Comparison of ENCODE assay signal across 1 cellular context in genomic region chrX:68588653-68589371, GRCh38.
TF ChIP-seq lines count a peak whose summit lies in the region.

No MANE protein-coding gene starts in this region.

TF ChIP-seq in K562, 482 proteins besides CTCF, POLR2A, EP300 and RAD21 (continued from another document):
- peak; percentile 56; the same call in 1 of the 2 replicates for TF ChIP-seq NFRKB (IDR thresholded peaks at IDR 0.05; ENCODE audit: low read depth)
- TF ChIP-seq ZFX (CRISPR knock-in tag; IDR thresholded peaks at IDR 0.05), result peak; percentile 48
- TF ChIP-seq, protein P1, sequence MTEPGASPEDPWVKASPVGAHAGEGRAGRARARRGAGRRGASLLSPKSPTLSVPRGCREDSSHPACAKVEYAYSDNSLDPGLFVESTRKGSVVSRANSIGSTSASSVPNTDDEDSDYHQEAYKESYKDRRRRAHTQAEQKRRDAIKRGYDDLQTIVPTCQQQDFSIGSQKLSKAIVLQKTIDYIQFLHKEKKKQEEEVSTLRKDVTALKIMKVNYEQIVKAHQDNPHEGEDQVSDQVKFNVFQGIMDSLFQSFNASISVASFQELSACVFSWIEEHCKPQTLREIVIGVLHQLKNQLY (CRISPR knock-in tag; conservative IDR thresholded peaks at IDR 0.05), result no peak
- no peak for TF ChIP-seq NR2F6 (CRISPR knock-in tag; IDR thresholded peaks at IDR 0.05)
- TF ChIP-seq, protein P2, sequence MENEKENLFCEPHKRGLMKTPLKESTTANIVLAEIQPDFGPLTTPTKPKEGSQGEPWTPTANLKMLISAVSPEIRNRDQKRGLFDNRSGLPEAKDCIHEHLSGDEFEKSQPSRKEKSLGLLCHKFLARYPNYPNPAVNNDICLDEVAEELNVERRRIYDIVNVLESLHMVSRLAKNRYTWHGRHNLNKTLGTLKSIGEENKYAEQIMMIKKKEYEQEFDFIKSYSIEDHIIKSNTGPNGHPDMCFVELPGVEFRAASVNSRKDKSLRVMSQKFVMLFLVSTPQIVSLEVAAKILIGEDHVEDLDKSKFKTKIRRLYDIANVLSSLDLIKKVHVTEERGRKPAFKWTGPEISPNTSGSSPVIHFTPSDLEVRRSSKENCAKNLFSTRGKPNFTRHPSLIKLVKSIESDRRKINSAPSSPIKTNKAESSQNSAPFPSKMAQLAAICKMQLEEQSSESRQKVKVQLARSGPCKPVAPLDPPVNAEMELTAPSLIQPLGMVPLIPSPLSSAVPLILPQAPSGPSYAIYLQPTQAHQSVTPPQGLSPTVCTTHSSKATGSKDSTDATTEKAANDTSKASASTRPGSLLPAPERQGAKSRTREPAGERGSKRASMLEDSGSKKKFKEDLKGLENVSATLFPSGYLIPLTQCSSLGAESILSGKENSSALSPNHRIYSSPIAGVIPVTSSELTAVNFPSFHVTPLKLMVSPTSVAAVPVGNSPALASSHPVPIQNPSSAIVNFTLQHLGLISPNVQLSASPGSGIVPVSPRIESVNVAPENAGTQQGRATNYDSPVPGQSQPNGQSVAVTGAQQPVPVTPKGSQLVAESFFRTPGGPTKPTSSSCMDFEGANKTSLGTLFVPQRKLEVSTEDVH (IDR thresholded peaks at IDR 0.05; ENCODE audit: low read depth, partially characterized antibody), result no peak
- peak; percentile 14; the same call in 1 of the 2 replicates for TF ChIP-seq DPF2 (IDR thresholded peaks at IDR 0.05)
- TF ChIP-seq RHOXF2B (CRISPR knock-in tag; conservative IDR thresholded peaks at IDR 0.05), result no peak
- TF ChIP-seq GATAD2A (IDR thresholded peaks at IDR 0.05), result no peak
- TF ChIP-seq CHD4 (IDR thresholded peaks at IDR 0.05; ENCODE audit: insufficient read depth, insufficient replicate concordance, low read depth, low read length, poor library complexity, severe bottlenecking), result no peak
- peak; percentile 46 for TF ChIP-seq TCF3 (CRISPR knock-in tag; IDR thresholded peaks at IDR 0.05)
- TF ChIP-seq CSDE1 (IDR thresholded peaks at IDR 0.05), result no peak
- TF ChIP-seq ZNF507 (tag; conservative IDR thresholded peaks at IDR 0.05), result no peak
- TF ChIP-seq ZBTB5 (IDR thresholded peaks at IDR 0.05), result no peak
- TF ChIP-seq HCFC1 (IDR thresholded peaks at IDR 0.05; ENCODE audit: low read depth, low read length), result no peak
- TF ChIP-seq ZNF766 (CRISPR knock-in tag; conservative IDR thresholded peaks at IDR 0.05), result 0 out of 2 replicates have a peak, but pooled peaks have one; percentile 37
- TF ChIP-seq, protein P3, sequence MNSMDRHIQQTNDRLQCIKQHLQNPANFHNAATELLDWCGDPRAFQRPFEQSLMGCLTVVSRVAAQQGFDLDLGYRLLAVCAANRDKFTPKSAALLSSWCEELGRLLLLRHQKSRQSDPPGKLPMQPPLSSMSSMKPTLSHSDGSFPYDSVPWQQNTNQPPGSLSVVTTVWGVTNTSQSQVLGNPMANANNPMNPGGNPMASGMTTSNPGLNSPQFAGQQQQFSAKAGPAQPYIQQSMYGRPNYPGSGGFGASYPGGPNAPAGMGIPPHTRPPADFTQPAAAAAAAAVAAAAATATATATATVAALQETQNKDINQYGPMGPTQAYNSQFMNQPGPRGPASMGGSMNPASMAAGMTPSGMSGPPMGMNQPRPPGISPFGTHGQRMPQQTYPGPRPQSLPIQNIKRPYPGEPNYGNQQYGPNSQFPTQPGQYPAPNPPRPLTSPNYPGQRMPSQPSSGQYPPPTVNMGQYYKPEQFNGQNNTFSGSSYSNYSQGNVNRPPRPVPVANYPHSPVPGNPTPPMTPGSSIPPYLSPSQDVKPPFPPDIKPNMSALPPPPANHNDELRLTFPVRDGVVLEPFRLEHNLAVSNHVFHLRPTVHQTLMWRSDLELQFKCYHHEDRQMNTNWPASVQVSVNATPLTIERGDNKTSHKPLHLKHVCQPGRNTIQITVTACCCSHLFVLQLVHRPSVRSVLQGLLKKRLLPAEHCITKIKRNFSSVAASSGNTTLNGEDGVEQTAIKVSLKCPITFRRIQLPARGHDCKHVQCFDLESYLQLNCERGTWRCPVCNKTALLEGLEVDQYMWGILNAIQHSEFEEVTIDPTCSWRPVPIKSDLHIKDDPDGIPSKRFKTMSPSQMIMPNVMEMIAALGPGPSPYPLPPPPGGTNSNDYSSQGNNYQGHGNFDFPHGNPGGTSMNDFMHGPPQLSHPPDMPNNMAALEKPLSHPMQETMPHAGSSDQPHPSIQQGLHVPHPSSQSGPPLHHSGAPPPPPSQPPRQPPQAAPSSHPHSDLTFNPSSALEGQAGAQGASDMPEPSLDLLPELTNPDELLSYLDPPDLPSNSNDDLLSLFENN (IDR thresholded peaks at IDR 0.05; ENCODE audit: low read depth in 2 of 2, low read length in 2 of 2), result no peak
- TF ChIP-seq, protein P4, sequence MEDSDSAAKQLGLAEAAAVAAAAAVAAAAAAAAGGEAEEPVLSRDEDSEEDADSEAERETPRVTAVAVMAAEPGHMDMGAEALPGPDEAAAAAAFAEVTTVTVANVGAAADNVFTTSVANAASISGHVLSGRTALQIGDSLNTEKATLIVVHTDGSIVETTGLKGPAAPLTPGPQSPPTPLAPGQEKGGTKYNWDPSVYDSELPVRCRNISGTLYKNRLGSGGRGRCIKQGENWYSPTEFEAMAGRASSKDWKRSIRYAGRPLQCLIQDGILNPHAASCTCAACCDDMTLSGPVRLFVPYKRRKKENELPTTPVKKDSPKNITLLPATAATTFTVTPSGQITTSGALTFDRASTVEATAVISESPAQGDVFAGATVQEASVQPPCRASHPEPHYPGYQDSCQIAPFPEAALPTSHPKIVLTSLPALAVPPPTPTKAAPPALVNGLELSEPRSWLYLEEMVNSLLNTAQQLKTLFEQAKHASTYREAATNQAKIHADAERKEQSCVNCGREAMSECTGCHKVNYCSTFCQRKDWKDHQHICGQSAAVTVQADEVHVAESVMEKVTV (CRISPR knock-in tag; IDR thresholded peaks at IDR 0.05), result no peak
- TF ChIP-seq BMI1 (IDR thresholded peaks at IDR 0.05; ENCODE audit: low read length), result no peak
- TF ChIP-seq ZKSCAN3 (CRISPR knock-in tag; IDR thresholded peaks at IDR 0.05), result no peak
- no peak for TF ChIP-seq HDAC3 (IDR thresholded peaks at IDR 0.05; ENCODE audit: borderline replicate concordance, partially characterized antibody)
- TF ChIP-seq HLTF (IDR thresholded peaks at IDR 0.05), result no peak
- no peak for TF ChIP-seq PHF21A (IDR thresholded peaks at IDR 0.05; ENCODE audit: borderline replicate concordance, low read depth)
- TF ChIP-seq ESRRB (CRISPR knock-in tag; IDR thresholded peaks at IDR 0.05; ENCODE audit: borderline replicate concordance), result no peak
- TF ChIP-seq ZNF224 (CRISPR knock-in tag; IDR thresholded peaks at IDR 0.05), result no peak
- no peak for TF ChIP-seq HBP1 (CRISPR knock-in tag; IDR thresholded peaks at IDR 0.05)
- no peak for TF ChIP-seq U2AF1 (optimal IDR thresholded peaks at IDR 0.05; ENCODE audit: low read depth, low read length)
- peak in 1 of 2 experiments; percentile 34; a peak in 1 of 4 replicates for TF ChIP-seq RCOR1 (IDR thresholded peaks at IDR 0.05; ENCODE audit: borderline replicate concordance in 1 of 2, low read depth in 2 of 2, low read length in 2 of 2)
- TF ChIP-seq HOMEZ (CRISPR knock-in tag; IDR thresholded peaks at IDR 0.05), result no peak
- no peak for TF ChIP-seq SMAD3 (CRISPR knock-in tag; conservative IDR thresholded peaks at IDR 0.05)
- no peak for TF ChIP-seq MEIS2 (IDR thresholded peaks at IDR 0.05; ENCODE audit: partially characterized antibody)
- no peak for TF ChIP-seq ZNF12 (CRISPR knock-in tag; IDR thresholded peaks at IDR 0.05)
- no peak for TF ChIP-seq KHSRP (IDR thresholded peaks at IDR 0.05)
- TF ChIP-seq TEAD4 (IDR thresholded peaks at IDR 0.05; ENCODE audit: low read length), result no peak
- TF ChIP-seq TEAD4 (CRISPR knock-in tag; IDR thresholded peaks at IDR 0.05; ENCODE audit: borderline replicate concordance), result no peak
- TF ChIP-seq CBFA2T3 (IDR thresholded peaks at IDR 0.05), result peak; percentile 51
- no peak for TF ChIP-seq TARDBP (IDR thresholded peaks at IDR 0.05)
- no peak for TF ChIP-seq ZSCAN29 (IDR thresholded peaks at IDR 0.05)
